In genomic region chrX:23900220-23900797, GRCh38 we compare ENCODE assay signal across 13 cellular contexts. TPM values are rescaled to one million over a fixed set of nuclear protein-coding genes. Genes with fewer than 3 reads are reported as not detected.
DNase-seq lines count a peak whose midpoint lies in the region; ATAC-seq and TF ChIP-seq lines count a peak whose summit lies in the region.
"Had no signal": no experiment of that assay in that cellular context is flagged by ENCODE, and none has a peak within 500 bp of the region (broad histone marks: within the 10 kb centered on the region; RNA-seq: fewer than 3 reads in every experiment).

No MANE protein-coding gene starts in this region.

- no peaks in the 10 kb centered on the region for H3K79me2 ChIP-seq in osteoblast (ENCODE audit: insufficient read depth, low read length)

- no peak for TF ChIP-seq CTCF in NB4 (IDR thresholded peaks at IDR 0.05; ENCODE audit: low read depth, low read length)
- TF ChIP-seq CTCF in osteoblast (IDR thresholded peaks at IDR 0.05; ENCODE audit: extremely low read depth, low read depth, low read length), result no peak

- ATAC-seq in HG03196 (IDR thresholded peaks at IDR 0.05; ENCODE audit: unreplicated experiment) (no peak), HG02763 (IDR thresholded peaks at IDR 0.05; ENCODE audit: unreplicated experiment) (no peak)

- H3K4me1 ChIP-seq in osteoblast (ENCODE audit: insufficient read depth, low read length), result peaks cover 40% of the 10 kb centered on the region

- no peak overlapping the region for H3K4me2 ChIP-seq in osteoblast (ENCODE audit: insufficient read depth, low read length)
- H3K4me2 ChIP-seq: neural progenitor cell had no signal

- H3K36me3 ChIP-seq in osteoblast (ENCODE audit: insufficient read depth, low read length), result no peaks in the 10 kb centered on the region
- H3K36me3 ChIP-seq: adrenal gland, neural progenitor cell had no signal

- no peak overlapping the region for H3K4me3 ChIP-seq in NB4 (ENCODE audit: low read depth, low read length)
- no peak overlapping the region for H3K4me3 ChIP-seq in osteoblast (ENCODE audit: insufficient read depth, low read length)
- H3K4me3 ChIP-seq: adrenal gland, neural progenitor cell had no signal

- no peak for TF ChIP-seq POLR2A in NB4 (IDR thresholded peaks at IDR 0.05; ENCODE audit: extremely low read depth, insufficient read length)
- TF ChIP-seq POLR2A in erythroblast (IDR thresholded peaks at IDR 0.05; ENCODE audit: low read length), result no peak

- H2AFZ ChIP-seq in osteoblast (ENCODE audit: low read length), result no peak overlapping the region
- H2AFZ ChIP-seq: neural progenitor cell had no signal

- DNase-seq in CD1c-positive myeloid dendritic cell (ENCODE audit: extremely low spot score) (peak; percentile 26), NB4 (ENCODE audit: low read depth) (peak; percentile 60), erythroblast (lab: John Stamatoyannopoulos, UW) (peak; percentile 43 to 49), osteoblast (ENCODE audit: insufficient read length, low spot score, missing footprints) (no peak), hepatic stellate cell (ENCODE audit: low spot score) (no peak), NCI-H510A treated with DMSO at 0.1 percent for 48 hours (lab: John Stamatoyannopoulos, UW) (no peak)
- DNase-seq: NCI-H146; stimulated activated naive B cell treated with anti-CD40 and anti-IgM and Interleukin-4, amounts not matched to agents 10 μg/mL and 1 μg/mL and 100 μg/mL, for 72 hours had no signal

- H4K20me1 ChIP-seq in osteoblast (ENCODE audit: insufficient read depth, low read length), result no peaks in the 10 kb centered on the region

- no peaks in the 10 kb centered on the region for H3K9me3 ChIP-seq in osteoblast (ENCODE audit: low read depth, low read length)
- H3K9me3 ChIP-seq: adrenal gland had no signal

- H3K27me3 ChIP-seq in osteoblast (ENCODE audit: insufficient read depth, low read length), result no peaks in the 10 kb centered on the region
- H3K27me3 ChIP-seq: adrenal gland, neural progenitor cell had no signal

- H3K27ac ChIP-seq in osteoblast (ENCODE audit: low read depth, low read length), result peak overlapping the region; percentile 56
- H3K27ac ChIP-seq: C4-2B, neural progenitor cell had no signal

RNA-seq across cellular contexts. Expression of gene APOO, which starts 7.4 kb away (rescaled TPM):
- total RNA-seq in osteoblast, result 5.6 and 7.2 TPM in 2 replicates

RNA-seq across cellular contexts. Expression of gene CXorf58, which starts 7.5 kb away (rescaled TPM):
- not detected in 2 replicates for total RNA-seq in osteoblast

Comparison
In these comparisons a context has a peak if more than half of its experiments do, and no peak if none do; other contexts are left out.
1. DNase-seq: peak in CD1c-positive myeloid dendritic cell (single experiment), NB4 (single experiment) and erythroblast (2 of 2); none in osteoblast (single experiment), hepatic stellate cell (single experiment) and NCI-H510A treated with DMSO at 0.1 percent for 48 hours (single experiment).